Comparison of ENCODE assay signal across 1 cellular context in the genomic region with DNA sequence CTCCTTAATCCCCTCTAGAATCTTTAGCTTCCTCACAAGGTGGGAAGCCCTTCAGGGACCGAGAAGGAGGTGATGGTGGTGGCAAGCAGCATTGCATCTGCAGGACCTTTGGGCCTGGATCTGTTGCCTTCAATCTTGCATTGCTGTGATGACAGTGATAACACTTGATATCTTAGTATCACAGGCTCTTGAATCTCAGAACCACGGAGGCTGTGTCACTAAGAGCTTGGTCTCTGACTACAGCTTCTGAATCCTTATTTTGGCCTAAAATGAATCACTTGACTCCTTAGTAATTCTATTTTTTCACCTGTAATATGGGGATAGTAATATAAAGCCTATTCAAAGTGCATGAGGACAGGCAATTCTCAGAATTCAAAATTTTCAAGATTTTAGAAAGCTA.
TF ChIP-seq lines count a peak whose summit lies in the region.

No MANE protein-coding gene starts in this region.

TF ChIP-seq in K562, 482 proteins besides CTCF, POLR2A, EP300 and RAD21 (continued from another document):
- TF ChIP-seq, protein P1, sequence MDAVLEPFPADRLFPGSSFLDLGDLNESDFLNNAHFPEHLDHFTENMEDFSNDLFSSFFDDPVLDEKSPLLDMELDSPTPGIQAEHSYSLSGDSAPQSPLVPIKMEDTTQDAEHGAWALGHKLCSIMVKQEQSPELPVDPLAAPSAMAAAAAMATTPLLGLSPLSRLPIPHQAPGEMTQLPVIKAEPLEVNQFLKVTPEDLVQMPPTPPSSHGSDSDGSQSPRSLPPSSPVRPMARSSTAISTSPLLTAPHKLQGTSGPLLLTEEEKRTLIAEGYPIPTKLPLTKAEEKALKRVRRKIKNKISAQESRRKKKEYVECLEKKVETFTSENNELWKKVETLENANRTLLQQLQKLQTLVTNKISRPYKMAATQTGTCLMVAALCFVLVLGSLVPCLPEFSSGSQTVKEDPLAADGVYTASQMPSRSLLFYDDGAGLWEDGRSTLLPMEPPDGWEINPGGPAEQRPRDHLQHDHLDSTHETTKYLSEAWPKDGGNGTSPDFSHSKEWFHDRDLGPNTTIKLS (IDR thresholded peaks at IDR 0.05; ENCODE audit: borderline replicate concordance, low read depth): no peak
- TF ChIP-seq ERF (CRISPR knock-in tag; IDR thresholded peaks at IDR 0.05) (no peak), ARID1B (IDR thresholded peaks at IDR 0.05) (peak; percentile 17; the same call in 1 of the 2 replicates), ZNF197 (CRISPR knock-in tag; IDR thresholded peaks at IDR 0.05; ENCODE audit: low read depth) (no peak), DPF2 (IDR thresholded peaks at IDR 0.05) (no peak), TEAD4 (IDR thresholded peaks at IDR 0.05; ENCODE audit: low read length) (peak; percentile 34; the same call in 1 of the 2 replicates), TEAD4 (CRISPR knock-in tag; IDR thresholded peaks at IDR 0.05; ENCODE audit: borderline replicate concordance) (no peak), ZNF408 (CRISPR knock-in tag; IDR thresholded peaks at IDR 0.05; ENCODE audit: low read depth) (no peak), SREBF2 (CRISPR knock-in tag; IDR thresholded peaks at IDR 0.05) (no peak), XRCC5 (IDR thresholded peaks at IDR 0.05; ENCODE audit: low read depth, low read length) (no peak), ZNF668 (CRISPR knock-in tag; IDR thresholded peaks at IDR 0.05) (no peak), GABPA (tag; conservative IDR thresholded peaks at IDR 0.05; ENCODE audit: low read depth) (no peak), ZKSCAN1 (IDR thresholded peaks at IDR 0.05; ENCODE audit: low read depth, low read length) (no peak), HMGN3 (IDR thresholded peaks at IDR 0.05; ENCODE audit: borderline replicate concordance, extremely low read depth, insufficient read length, low read depth, low read length) (no peak), EP400 (IDR thresholded peaks at IDR 0.05) (no peak), ZNF174 (CRISPR knock-in tag; IDR thresholded peaks at IDR 0.05) (no peak), ZNF143 (CRISPR knock-in tag; IDR thresholded peaks at IDR 0.05) (no peak), JUN (IDR thresholded peaks at IDR 0.05; ENCODE audit: borderline replicate concordance, low read depth, low read length) (no peak), JUN (CRISPR knock-in tag; IDR thresholded peaks at IDR 0.05; ENCODE audit: borderline replicate concordance) (no peak), KDM1A (IDR thresholded peaks at IDR 0.05) (peak; percentile 37 to 52; a peak in 2 of 4 replicates), CBFA2T3 (IDR thresholded peaks at IDR 0.05) (peak; percentile 64), ZNF316 (IDR thresholded peaks at IDR 0.05) (no peak), PML (IDR thresholded peaks at IDR 0.05; ENCODE audit: low read length) (no peak), TRIM24 (IDR thresholded peaks at IDR 0.05) (no peak), SREBF1 (IDR thresholded peaks at IDR 0.05; ENCODE audit: borderline replicate concordance, low read depth, low read length) (no peak), RCOR1 (IDR thresholded peaks at IDR 0.05; ENCODE audit: borderline replicate concordance in 1 of 2, low read depth in 2 of 2, low read length in 2 of 2) (peak in 1 of 2 experiments; percentile 27; a peak in 1 of 4 replicates), TAF7 (tag; IDR thresholded peaks at IDR 0.05) (no peak), KLF1 (tag; IDR thresholded peaks at IDR 0.05) (no peak), YBX1 (IDR thresholded peaks at IDR 0.05) (no peak), ZNF766 (CRISPR knock-in tag; conservative IDR thresholded peaks at IDR 0.05) (no peak)
- TF ChIP-seq, protein P2, sequence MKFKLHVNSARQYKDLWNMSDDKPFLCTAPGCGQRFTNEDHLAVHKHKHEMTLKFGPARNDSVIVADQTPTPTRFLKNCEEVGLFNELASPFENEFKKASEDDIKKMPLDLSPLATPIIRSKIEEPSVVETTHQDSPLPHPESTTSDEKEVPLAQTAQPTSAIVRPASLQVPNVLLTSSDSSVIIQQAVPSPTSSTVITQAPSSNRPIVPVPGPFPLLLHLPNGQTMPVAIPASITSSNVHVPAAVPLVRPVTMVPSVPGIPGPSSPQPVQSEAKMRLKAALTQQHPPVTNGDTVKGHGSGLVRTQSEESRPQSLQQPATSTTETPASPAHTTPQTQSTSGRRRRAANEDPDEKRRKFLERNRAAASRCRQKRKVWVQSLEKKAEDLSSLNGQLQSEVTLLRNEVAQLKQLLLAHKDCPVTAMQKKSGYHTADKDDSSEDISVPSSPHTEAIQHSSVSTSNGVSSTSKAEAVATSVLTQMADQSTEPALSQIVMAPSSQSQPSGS (CRISPR knock-in tag; IDR thresholded peaks at IDR 0.05): no peak
- TF ChIP-seq, protein P3, sequence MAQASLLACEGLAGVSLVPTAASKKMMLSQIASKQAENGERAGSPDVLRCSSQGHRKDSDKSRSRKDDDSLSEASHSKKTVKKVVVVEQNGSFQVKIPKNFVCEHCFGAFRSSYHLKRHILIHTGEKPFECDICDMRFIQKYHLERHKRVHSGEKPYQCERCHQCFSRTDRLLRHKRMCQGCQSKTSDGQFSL (CRISPR knock-in tag; IDR thresholded peaks at IDR 0.05): no peak
- TF ChIP-seq, protein P3 (tag; IDR thresholded peaks at IDR 0.05): no peak
- TF ChIP-seq, protein P4, sequence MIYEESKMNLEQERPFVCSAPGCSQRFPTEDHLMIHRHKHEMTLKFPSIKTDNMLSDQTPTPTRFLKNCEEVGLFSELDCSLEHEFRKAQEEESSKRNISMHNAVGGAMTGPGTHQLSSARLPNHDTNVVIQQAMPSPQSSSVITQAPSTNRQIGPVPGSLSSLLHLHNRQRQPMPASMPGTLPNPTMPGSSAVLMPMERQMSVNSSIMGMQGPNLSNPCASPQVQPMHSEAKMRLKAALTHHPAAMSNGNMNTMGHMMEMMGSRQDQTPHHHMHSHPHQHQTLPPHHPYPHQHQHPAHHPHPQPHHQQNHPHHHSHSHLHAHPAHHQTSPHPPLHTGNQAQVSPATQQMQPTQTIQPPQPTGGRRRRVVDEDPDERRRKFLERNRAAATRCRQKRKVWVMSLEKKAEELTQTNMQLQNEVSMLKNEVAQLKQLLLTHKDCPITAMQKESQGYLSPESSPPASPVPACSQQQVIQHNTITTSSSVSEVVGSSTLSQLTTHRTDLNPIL (CRISPR knock-in tag; IDR thresholded peaks at IDR 0.05): no peak
- TF ChIP-seq, protein P5, sequence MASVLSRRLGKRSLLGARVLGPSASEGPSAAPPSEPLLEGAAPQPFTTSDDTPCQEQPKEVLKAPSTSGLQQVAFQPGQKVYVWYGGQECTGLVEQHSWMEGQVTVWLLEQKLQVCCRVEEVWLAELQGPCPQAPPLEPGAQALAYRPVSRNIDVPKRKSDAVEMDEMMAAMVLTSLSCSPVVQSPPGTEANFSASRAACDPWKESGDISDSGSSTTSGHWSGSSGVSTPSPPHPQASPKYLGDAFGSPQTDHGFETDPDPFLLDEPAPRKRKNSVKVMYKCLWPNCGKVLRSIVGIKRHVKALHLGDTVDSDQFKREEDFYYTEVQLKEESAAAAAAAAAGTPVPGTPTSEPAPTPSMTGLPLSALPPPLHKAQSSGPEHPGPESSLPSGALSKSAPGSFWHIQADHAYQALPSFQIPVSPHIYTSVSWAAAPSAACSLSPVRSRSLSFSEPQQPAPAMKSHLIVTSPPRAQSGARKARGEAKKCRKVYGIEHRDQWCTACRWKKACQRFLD (CRISPR knock-in tag; IDR thresholded peaks at IDR 0.05): no peak
- TF ChIP-seq, protein P6, sequence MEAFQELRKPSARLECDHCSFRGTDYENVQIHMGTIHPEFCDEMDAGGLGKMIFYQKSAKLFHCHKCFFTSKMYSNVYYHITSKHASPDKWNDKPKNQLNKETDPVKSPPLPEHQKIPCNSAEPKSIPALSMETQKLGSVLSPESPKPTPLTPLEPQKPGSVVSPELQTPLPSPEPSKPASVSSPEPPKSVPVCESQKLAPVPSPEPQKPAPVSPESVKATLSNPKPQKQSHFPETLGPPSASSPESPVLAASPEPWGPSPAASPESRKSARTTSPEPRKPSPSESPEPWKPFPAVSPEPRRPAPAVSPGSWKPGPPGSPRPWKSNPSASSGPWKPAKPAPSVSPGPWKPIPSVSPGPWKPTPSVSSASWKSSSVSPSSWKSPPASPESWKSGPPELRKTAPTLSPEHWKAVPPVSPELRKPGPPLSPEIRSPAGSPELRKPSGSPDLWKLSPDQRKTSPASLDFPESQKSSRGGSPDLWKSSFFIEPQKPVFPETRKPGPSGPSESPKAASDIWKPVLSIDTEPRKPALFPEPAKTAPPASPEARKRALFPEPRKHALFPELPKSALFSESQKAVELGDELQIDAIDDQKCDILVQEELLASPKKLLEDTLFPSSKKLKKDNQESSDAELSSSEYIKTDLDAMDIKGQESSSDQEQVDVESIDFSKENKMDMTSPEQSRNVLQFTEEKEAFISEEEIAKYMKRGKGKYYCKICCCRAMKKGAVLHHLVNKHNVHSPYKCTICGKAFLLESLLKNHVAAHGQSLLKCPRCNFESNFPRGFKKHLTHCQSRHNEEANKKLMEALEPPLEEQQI (IDR thresholded peaks at IDR 0.05): no peak
- TF ChIP-seq, protein P7, sequence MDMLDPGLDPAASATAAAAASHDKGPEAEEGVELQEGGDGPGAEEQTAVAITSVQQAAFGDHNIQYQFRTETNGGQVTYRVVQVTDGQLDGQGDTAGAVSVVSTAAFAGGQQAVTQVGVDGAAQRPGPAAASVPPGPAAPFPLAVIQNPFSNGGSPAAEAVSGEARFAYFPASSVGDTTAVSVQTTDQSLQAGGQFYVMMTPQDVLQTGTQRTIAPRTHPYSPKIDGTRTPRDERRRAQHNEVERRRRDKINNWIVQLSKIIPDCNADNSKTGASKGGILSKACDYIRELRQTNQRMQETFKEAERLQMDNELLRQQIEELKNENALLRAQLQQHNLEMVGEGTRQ (CRISPR knock-in tag; IDR thresholded peaks at IDR 0.05): no peak
TF ChIP-seq in K562: peak in this region for 5.
